In genomic region chr9:17216011-17216410, GRCh38 we compare ENCODE assay signal across 16 cellular contexts.
DNase-seq lines count a peak whose midpoint lies in the region; ATAC-seq and TF ChIP-seq lines count a peak whose summit lies in the region.
"Had no signal": no experiment of that assay in that cellular context is flagged by ENCODE, and none has a peak within 500 bp of the region (broad histone marks: within the 10 kb centered on the region; RNA-seq: fewer than 3 reads in every experiment).

No MANE protein-coding gene starts in this region.

- DNase-seq in GM23248 (peak; percentile 26), NCI-H69 (lab: John Stamatoyannopoulos, UW) (peak; percentile 68), epithelial cell of prostate (ENCODE audit: low read depth, low spot score) (peak; percentile 16), myocyte (ENCODE audit: low read depth) (peak; percentile 34), right cardiac atrium (no peak), uterus (no peak)
- DNase-seq: CD4-positive, alpha-beta T cell; GDM1; KG1; MM.1S; NCI-H1105; NCI-H187; OCI-M1 had no signal

- peaks cover 28% of the 10 kb centered on the region for H3K79me2 ChIP-seq in GM23248 (ENCODE audit: insufficient read depth)

- no peaks in the 10 kb centered on the region for H3K9me2 ChIP-seq in GM23248 (ENCODE audit: insufficient read depth)

- no peaks in the 10 kb centered on the region for H3F3A ChIP-seq in GM23248 (ENCODE audit: insufficient read depth)

- H3K27ac ChIP-seq in GM23248 (no peak overlapping the region), epithelial cell of prostate (no peak overlapping the region), right cardiac atrium (ENCODE audit: low read length) (no peak overlapping the region), uterus (no peak overlapping the region)

- TF ChIP-seq POLR2A in uterus (IDR thresholded peaks at IDR 0.05) = no peak

- H3K4me1 ChIP-seq in GM23248 (ENCODE audit: insufficient read depth) (no peaks in the 10 kb centered on the region), right cardiac atrium (ENCODE audit: control insufficient read depth, insufficient read depth, low read length) (no peaks in the 10 kb centered on the region), uterus (no peaks in the 10 kb centered on the region)

- H2AFZ ChIP-seq in GM23248 = no peak overlapping the region

- in situ Hi-C loops in GM23248 (cut with MboI) = no loop called here

- no peak overlapping the region for H3K9ac ChIP-seq in GM23248

- H3K4me3 ChIP-seq in GM23248 (no peak overlapping the region), right cardiac atrium (ENCODE audit: low read length) (no peak overlapping the region), uterus (no peak overlapping the region)
- H3K4me3 ChIP-seq: GM12878 had no signal

- no peaks in the 10 kb centered on the region for H3K9me3 ChIP-seq in GM23248 (ENCODE audit: low read depth)
- H3K9me3 ChIP-seq in right cardiac atrium (ENCODE audit: control insufficient read depth, low read length) = no peaks in the 10 kb centered on the region
- H3K9me3 ChIP-seq in uterus = no peaks in the 10 kb centered on the region

- ATAC-seq in GM21786 (IDR thresholded peaks at IDR 0.05; ENCODE audit: unreplicated experiment) (no peak), right cardiac atrium (no peak)
- ATAC-seq: GM12878, HepG2 had no signal

- H3K4me2 ChIP-seq in GM23248 (ENCODE audit: unreplicated experiment) = no peak overlapping the region

- H3K27me3 ChIP-seq in GM23248 (replicated peaks; ENCODE audit: insufficient read depth) (no peaks in the 10 kb centered on the region), right cardiac atrium (ENCODE audit: control insufficient read depth, insufficient read depth) (no peaks in the 10 kb centered on the region), uterus (no peaks in the 10 kb centered on the region)

- TF ChIP-seq CTCF in uterus (IDR thresholded peaks at IDR 0.05) = no peak

- H4K20me1 ChIP-seq in GM23248 (ENCODE audit: insufficient read depth) = no peaks in the 10 kb centered on the region

- H3K36me3 ChIP-seq in GM23248 (ENCODE audit: low read depth) (no peaks in the 10 kb centered on the region), uterus (no peaks in the 10 kb centered on the region)

- WGBS in GM23248 (ENCODE audit: low coverage in 1 of 2, low lambda C conversion rate in 2 of 2, missing lambda C conversion rate in 2 of 2), 2 experiments = 72% methylated on average over 3 of the region's 3 CpGs
- WGBS in right cardiac atrium = 83% methylated on average over 3 of the region's 3 CpGs

- intact Hi-C loops in right cardiac atrium (cut with DNase I) (no loop called here), uterus (cut with DNase I; ENCODE audit: low total_unique reads) (no loop called here)

Comparison
In these comparisons a context has a peak if more than half of its experiments do, and no peak if none do; other contexts are left out.
1. DNase-seq: peak in GM23248 (single experiment), NCI-H69 (single experiment), epithelial cell of prostate (single experiment) and myocyte (single experiment); none in right cardiac atrium (0 of 3) and uterus (0 of 2).